1 cellular context compared by ENCODE assay signal in the genomic region with DNA sequence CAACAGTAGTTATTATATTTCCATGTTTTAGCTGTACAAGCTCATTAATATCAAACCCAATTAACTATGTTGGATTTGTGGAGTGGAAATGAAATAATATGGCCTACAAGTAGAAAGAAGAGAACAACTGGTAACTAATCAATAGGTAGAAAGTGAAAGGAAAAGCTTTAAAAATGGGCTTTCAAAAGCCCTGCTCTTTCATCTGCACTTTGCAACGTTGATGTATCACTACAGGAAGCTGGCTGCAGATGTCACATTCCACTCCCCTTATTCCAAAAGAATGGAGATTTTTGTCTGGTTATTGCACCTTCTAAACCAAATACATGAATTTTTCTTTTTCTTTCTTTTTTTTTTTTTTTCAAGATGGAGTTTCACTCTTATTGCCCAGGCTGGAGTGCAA.
TF ChIP-seq lines count a peak whose summit lies in the region.

No MANE protein-coding gene starts in this region.

TF ChIP-seq in GM12878, 131 proteins besides CTCF, POLR2A, EP300 and RAD21:
- TF ChIP-seq, protein P1, sequence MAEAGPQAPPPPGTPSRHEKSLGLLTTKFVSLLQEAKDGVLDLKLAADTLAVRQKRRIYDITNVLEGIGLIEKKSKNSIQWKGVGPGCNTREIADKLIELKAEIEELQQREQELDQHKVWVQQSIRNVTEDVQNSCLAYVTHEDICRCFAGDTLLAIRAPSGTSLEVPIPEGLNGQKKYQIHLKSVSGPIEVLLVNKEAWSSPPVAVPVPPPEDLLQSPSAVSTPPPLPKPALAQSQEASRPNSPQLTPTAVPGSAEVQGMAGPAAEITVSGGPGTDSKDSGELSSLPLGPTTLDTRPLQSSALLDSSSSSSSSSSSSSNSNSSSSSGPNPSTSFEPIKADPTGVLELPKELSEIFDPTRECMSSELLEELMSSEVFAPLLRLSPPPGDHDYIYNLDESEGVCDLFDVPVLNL (IDR thresholded peaks at IDR 0.05; ENCODE audit: low read depth, low read length) = no peak
- TF ChIP-seq TARDBP (IDR thresholded peaks at IDR 0.05; ENCODE audit: borderline replicate concordance) = no peak
- TF ChIP-seq, protein P2, sequence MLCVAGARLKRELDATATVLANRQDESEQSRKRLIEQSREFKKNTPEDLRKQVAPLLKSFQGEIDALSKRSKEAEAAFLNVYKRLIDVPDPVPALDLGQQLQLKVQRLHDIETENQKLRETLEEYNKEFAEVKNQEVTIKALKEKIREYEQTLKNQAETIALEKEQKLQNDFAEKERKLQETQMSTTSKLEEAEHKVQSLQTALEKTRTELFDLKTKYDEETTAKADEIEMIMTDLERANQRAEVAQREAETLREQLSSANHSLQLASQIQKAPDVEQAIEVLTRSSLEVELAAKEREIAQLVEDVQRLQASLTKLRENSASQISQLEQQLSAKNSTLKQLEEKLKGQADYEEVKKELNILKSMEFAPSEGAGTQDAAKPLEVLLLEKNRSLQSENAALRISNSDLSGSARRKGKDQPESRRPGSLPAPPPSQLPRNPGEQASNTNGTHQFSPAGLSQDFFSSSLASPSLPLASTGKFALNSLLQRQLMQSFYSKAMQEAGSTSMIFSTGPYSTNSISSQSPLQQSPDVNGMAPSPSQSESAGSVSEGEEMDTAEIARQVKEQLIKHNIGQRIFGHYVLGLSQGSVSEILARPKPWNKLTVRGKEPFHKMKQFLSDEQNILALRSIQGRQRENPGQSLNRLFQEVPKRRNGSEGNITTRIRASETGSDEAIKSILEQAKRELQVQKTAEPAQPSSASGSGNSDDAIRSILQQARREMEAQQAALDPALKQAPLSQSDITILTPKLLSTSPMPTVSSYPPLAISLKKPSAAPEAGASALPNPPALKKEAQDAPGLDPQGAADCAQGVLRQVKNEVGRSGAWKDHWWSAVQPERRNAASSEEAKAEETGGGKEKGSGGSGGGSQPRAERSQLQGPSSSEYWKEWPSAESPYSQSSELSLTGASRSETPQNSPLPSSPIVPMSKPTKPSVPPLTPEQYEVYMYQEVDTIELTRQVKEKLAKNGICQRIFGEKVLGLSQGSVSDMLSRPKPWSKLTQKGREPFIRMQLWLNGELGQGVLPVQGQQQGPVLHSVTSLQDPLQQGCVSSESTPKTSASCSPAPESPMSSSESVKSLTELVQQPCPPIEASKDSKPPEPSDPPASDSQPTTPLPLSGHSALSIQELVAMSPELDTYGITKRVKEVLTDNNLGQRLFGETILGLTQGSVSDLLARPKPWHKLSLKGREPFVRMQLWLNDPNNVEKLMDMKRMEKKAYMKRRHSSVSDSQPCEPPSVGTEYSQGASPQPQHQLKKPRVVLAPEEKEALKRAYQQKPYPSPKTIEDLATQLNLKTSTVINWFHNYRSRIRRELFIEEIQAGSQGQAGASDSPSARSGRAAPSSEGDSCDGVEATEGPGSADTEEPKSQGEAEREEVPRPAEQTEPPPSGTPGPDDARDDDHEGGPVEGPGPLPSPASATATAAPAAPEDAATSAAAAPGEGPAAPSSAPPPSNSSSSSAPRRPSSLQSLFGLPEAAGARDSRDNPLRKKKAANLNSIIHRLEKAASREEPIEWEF (IDR thresholded peaks at IDR 0.05; ENCODE audit: insufficient replicate concordance, low read depth, low read length) = no peak
- TF ChIP-seq RBBP5 (conservative IDR thresholded peaks at IDR 0.05) = no peak
- no peak for TF ChIP-seq TAF1 (IDR thresholded peaks at IDR 0.05; ENCODE audit: borderline replicate concordance, low read depth, low read length)
